Comparison of ENCODE assay signal across 8 cellular contexts in genomic region chr11:114440121-114440860, GRCh38. TPM values are rescaled to one million over a fixed set of nuclear protein-coding genes. Genes with fewer than 3 reads are reported as not detected.
DNase-seq lines count a peak whose midpoint lies in the region; ATAC-seq lines count a peak whose summit lies in the region.

No MANE protein-coding gene starts in this region.

- no peaks in the 10 kb centered on the region for H3K27me3 ChIP-seq in iPS DF 6.9 (ENCODE audit: control insufficient read depth, insufficient read depth, low read length)
- no peaks in the 10 kb centered on the region for H3K27me3 ChIP-seq in skeletal muscle tissue (ENCODE audit: control insufficient read depth in 3 of 3, insufficient read depth in 3 of 3, low read length in 3 of 3)

- H3K36me3 ChIP-seq in iPS DF 6.9 (ENCODE audit: control insufficient read depth, insufficient read depth, low read length) (no peaks in the 10 kb centered on the region; the same call in 1 of the 2 replicates), skeletal muscle tissue (ENCODE audit: control insufficient read depth in 3 of 3, insufficient read depth in 3 of 3, low read length in 3 of 3) (peaks cover 0 to 11% (median 2%) of the 10 kb centered on the region in 3 donors)

- no peaks in the 10 kb centered on the region for H3K9me3 Mint-ChIP-seq in activated naive CD4-positive, alpha-beta T cell treated with anti-CD3 and anti-CD28 coated beads, Interleukin-2, amount 50 U/mL, for 72 hours

- no peaks in the 10 kb centered on the region; the same call in 1 of the 2 replicates for H3K9me3 ChIP-seq in iPS DF 6.9 (ENCODE audit: control insufficient read depth, insufficient read depth, low read length)
- H3K9me3 ChIP-seq in skeletal muscle tissue (ENCODE audit: control insufficient read depth in 3 of 3, low read length in 3 of 3) = no peaks in the 10 kb centered on the region

- intact Hi-C loops in Right ventricle myocardium superior (cut with DNase I) = no loop called here
- intact Hi-C loops in cardiac septum (cut with DNase I) = no loop called here
- intact Hi-C loops in left colon (cut with DNase I, micrococcal nuclease) = loop anchor here in 1 of 2 donors (10.0 kb wide), 1 partner anchor 95 kb away; no protein-coding TSS in a partner anchor

- no peak overlapping the region for H3K27ac ChIP-seq in iPS DF 6.9 (ENCODE audit: low read length)
- peak overlapping the region; percentile 79 for H3K27ac ChIP-seq in skeletal muscle tissue (ENCODE audit: low read depth, low read length)

- peaks cover 20 to 35% of the 10 kb centered on the region in 2 donors for H3K36me3 Mint-ChIP-seq in activated naive CD4-positive, alpha-beta T cell treated with anti-CD3 and anti-CD28 coated beads, Interleukin-2, amount 50 U/mL, for 72 hours

- DNase-seq in Right ventricle myocardium superior = no peak
- DNase-seq in cardiac septum (ENCODE audit: low spot score) = no peak
- DNase-seq in activated naive CD4-positive, alpha-beta T cell treated with anti-CD3 and anti-CD28 coated beads, Interleukin-2, amount 50 U/mL, for 72 hours (ENCODE audit: low spot score in 2 of 2) = no peak
- no peak for DNase-seq in iPS DF 6.9 (ENCODE audit: low read depth, low spot score)
- no peak for DNase-seq in left colon
- DNase-seq in NCI-H146 (lab: John Stamatoyannopoulos, UW) = no peak

- peak; percentile 2 for ATAC-seq in Right ventricle myocardium superior (ENCODE audit: poor library complexity)
- no peak for ATAC-seq in activated naive CD4-positive, alpha-beta T cell treated with anti-CD3 and anti-CD28 coated beads, Interleukin-2, amount 50 U/mL, for 72 hours
- no peak for ATAC-seq in GM21381 (IDR thresholded peaks at IDR 0.05; ENCODE audit: unreplicated experiment)
- no peak for ATAC-seq in left colon

- H3K4me3 ChIP-seq in iPS DF 6.9 (ENCODE audit: low read length) = peak overlapping the region; percentile 96; the same call in 1 of the 2 replicates
- H3K4me3 ChIP-seq in skeletal muscle tissue (ENCODE audit: low read length in 3 of 3) = peak overlapping the region; percentile 93 to 99 (median 96)

- H3K9ac ChIP-seq in skeletal muscle tissue (ENCODE audit: low read depth in 1 of 3, low read length in 3 of 3) = peak overlapping the region; percentile 80 to 91 (median 87)

- H3K4me1 ChIP-seq in iPS DF 6.9 (ENCODE audit: control insufficient read depth, insufficient read depth, low read length) = 0 out of 2 replicates have a peak, but pooled peaks cover 2% of the 10 kb centered on the region
- peaks cover 8 to 18% (median 12%) of the 10 kb centered on the region in 3 donors for H3K4me1 ChIP-seq in skeletal muscle tissue (ENCODE audit: control insufficient read depth in 3 of 3, insufficient read depth in 3 of 3, low read length in 3 of 3)

- WGBS in iPS DF 6.9 (ENCODE audit: insufficient coverage, insufficient read length) = no CpG with 5 or more reads among the region's 10 CpGs

- H3K27ac Mint-ChIP-seq in activated naive CD4-positive, alpha-beta T cell treated with anti-CD3 and anti-CD28 coated beads, Interleukin-2, amount 50 U/mL, for 72 hours = peak overlapping the region; percentile 96 to 99

RNA-seq across cellular contexts. Expression of gene REXO2, which starts 1.0 kb away (rescaled TPM):
- total RNA-seq in Right ventricle myocardium superior (165 TPM), cardiac septum (162 TPM), skeletal muscle tissue (42.8 TPM), left colon (10 to 100 TPM; 37.8 to 41.8 TPM)
- total RNA-seq in activated naive CD4-positive, alpha-beta T cell treated with anti-CD3 and anti-CD28 coated beads, Interleukin-2, amount 50 U/mL, for 72 hours = 10 to 100 TPM; 63.4 to 84.8 TPM

RNA-seq across cellular contexts. Expression of gene RBM7, which starts 39.8 kb away (rescaled TPM):
- total RNA-seq in Right ventricle myocardium superior = 20.5 TPM
- 20.3 TPM for total RNA-seq in cardiac septum
- 10 to 100 TPM; 49.2 to 67.1 TPM for total RNA-seq in activated naive CD4-positive, alpha-beta T cell treated with anti-CD3 and anti-CD28 coated beads, Interleukin-2, amount 50 U/mL, for 72 hours
- 19.3 TPM for total RNA-seq in skeletal muscle tissue
- total RNA-seq in left colon = 10 to 100 TPM; 31.1 to 33.6 TPM

RNA-seq across cellular contexts. Expression of gene C11orf71, which starts 40.0 kb away (rescaled TPM):
- total RNA-seq in Right ventricle myocardium superior (8.9 TPM), cardiac septum (9.9 TPM), skeletal muscle tissue (8.4 TPM), left colon (10 to 100 TPM in 1 of 2 donors, 1 to 10 TPM in 1; 9.2 to 12.5 TPM)
- 1 to 10 TPM; 2.8 to 8.0 TPM for total RNA-seq in activated naive CD4-positive, alpha-beta T cell treated with anti-CD3 and anti-CD28 coated beads, Interleukin-2, amount 50 U/mL, for 72 hours
